Comparison of ENCODE assay signal across 1 cellular context in genomic region chr7:101940830-101941229, GRCh38.
TF ChIP-seq lines count a peak whose summit lies in the region.

No MANE protein-coding gene starts in this region.

TF ChIP-seq in IMR-90, 13 proteins besides CTCF, POLR2A, EP300 and RAD21 (continued from another document):
- TF ChIP-seq CEBPB (IDR thresholded peaks at IDR 0.05; ENCODE audit: low read depth, low read length) (no peak), RFX5 (IDR thresholded peaks at IDR 0.05; ENCODE audit: low read depth, low read length) (no peak)
